12 cellular contexts compared by ENCODE assay signal in the genomic region with DNA sequence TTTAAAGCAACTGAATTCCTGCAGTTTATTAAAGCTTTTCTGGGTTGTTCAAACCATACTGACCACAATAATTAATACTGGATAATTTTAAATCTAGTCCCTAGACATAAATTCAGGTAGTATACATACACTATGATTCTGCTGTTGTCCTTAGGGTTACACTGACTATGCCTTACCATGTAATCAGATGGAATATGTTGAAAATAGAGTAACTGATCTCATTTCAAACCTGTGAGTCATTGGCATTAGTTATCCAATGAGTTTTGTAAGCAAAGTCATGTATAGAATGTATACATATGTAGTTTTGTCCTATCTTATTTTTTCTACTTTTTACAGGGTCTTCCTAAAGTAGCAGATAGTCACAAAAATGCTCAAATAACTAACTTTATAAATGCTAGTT.
DNase-seq lines count a peak whose midpoint lies in the region; ATAC-seq and TF ChIP-seq lines count a peak whose summit lies in the region.
"Had no signal": no experiment of that assay in that cellular context is flagged by ENCODE, and none has a peak within 500 bp of the region (broad histone marks: within the 10 kb centered on the region; RNA-seq: fewer than 3 reads in every experiment).

No MANE protein-coding gene starts in this region.

- no peak for ATAC-seq in esophagus mucosa
- ATAC-seq in HG03432 (IDR thresholded peaks at IDR 0.05; ENCODE audit: unreplicated experiment) = no peak

- H3K9ac ChIP-seq in adipocyte (ENCODE audit: low read length) = no peak overlapping the region
- H3K9ac ChIP-seq: BLaER1 treated with 17β-estradiol and CSF1 and Interleukin-3, amounts not matched to agents 10 nM and 100 nM had no signal

- intact Hi-C loops in activated CD4-positive, alpha-beta memory T cell treated with anti-CD3 and anti-CD28 coated beads for 36 hours (cut with micrococcal nuclease) = no loop called here

- H3K4me3 ChIP-seq in ACC112 (ENCODE audit: low read depth, low read length) (no peak overlapping the region), adipocyte (ENCODE audit: low read length) (no peak overlapping the region), fibroblast of pulmonary artery (replicated peaks; ENCODE audit: low read depth, low read length) (no peak overlapping the region), BE2C (ENCODE audit: low read depth, low read length) (no peak overlapping the region)
- H3K4me3 ChIP-seq: BLaER1 treated with 17β-estradiol and CSF1 and Interleukin-3, amounts not matched to agents 10 nM and 100 nM; SJSA1 had no signal

- H3K4me3 Mint-ChIP-seq in activated CD4-positive, alpha-beta memory T cell treated with anti-CD3 and anti-CD28 coated beads for 36 hours = no peak overlapping the region

- H3K4me1 ChIP-seq in ACC112 (ENCODE audit: control insufficient read depth, insufficient read depth, low read length, unreplicated experiment) (peaks cover 33% of the 10 kb centered on the region), adipocyte (ENCODE audit: control insufficient read depth, insufficient read depth, low read length) (peaks cover 12% of the 10 kb centered on the region), BE2C (no peaks in the 10 kb centered on the region; the same call in 1 of the 2 replicates)
- H3K4me1 ChIP-seq: BLaER1 treated with 17β-estradiol and CSF1 and Interleukin-3, amounts not matched to agents 10 nM and 100 nM had no signal

- H3K79me2 ChIP-seq in ACC112 (ENCODE audit: control insufficient read depth, insufficient read depth, low read length, unreplicated experiment) = no peaks in the 10 kb centered on the region

- TF ChIP-seq CTCF in fibroblast of pulmonary artery (IDR thresholded peaks at IDR 0.05; ENCODE audit: low read length, missing control alignments) (no peak), BE2C (IDR thresholded peaks at IDR 0.05; ENCODE audit: low read depth, low read length) (no peak)

- H3K9me3 ChIP-seq in adipocyte (ENCODE audit: control insufficient read depth, low read length) = no peaks in the 10 kb centered on the region
- no peaks in the 10 kb centered on the region for H3K9me3 ChIP-seq in BE2C
- H3K9me3 ChIP-seq: BLaER1 treated with 17β-estradiol and CSF1 and Interleukin-3, amounts not matched to agents 10 nM and 100 nM; SJSA1 had no signal

- no peak overlapping the region for H3K27ac Mint-ChIP-seq in activated CD4-positive, alpha-beta memory T cell treated with anti-CD3 and anti-CD28 coated beads for 36 hours

- H3K27me3 ChIP-seq in ACC112 (ENCODE audit: insufficient read depth, low read length) (no peaks in the 10 kb centered on the region), adipocyte (replicated peaks; ENCODE audit: control insufficient read depth, insufficient read depth, low read length) (no peaks in the 10 kb centered on the region), BE2C (no peaks in the 10 kb centered on the region)
- H3K27me3 ChIP-seq: BLaER1 treated with 17β-estradiol and CSF1 and Interleukin-3, amounts not matched to agents 10 nM and 100 nM; SJSA1 had no signal

- POLR2A ChIA-PET in activated CD4-positive, alpha-beta memory T cell treated with anti-CD3 and anti-CD28 coated beads for 36 hours (lab: Charles Lee) = no interaction called here

- no peaks in the 10 kb centered on the region for H3K9me3 Mint-ChIP-seq in activated CD4-positive, alpha-beta memory T cell treated with anti-CD3 and anti-CD28 coated beads for 36 hours

- H3K27me3 Mint-ChIP-seq in activated CD4-positive, alpha-beta memory T cell treated with anti-CD3 and anti-CD28 coated beads for 36 hours = no peaks in the 10 kb centered on the region

- H3K36me3 ChIP-seq in ACC112 (ENCODE audit: insufficient read depth, low read length) = no peaks in the 10 kb centered on the region
- no peaks in the 10 kb centered on the region for H3K36me3 ChIP-seq in adipocyte (ENCODE audit: control insufficient read depth, insufficient read depth, low read length, severe bottlenecking)
- H3K36me3 ChIP-seq in BE2C = no peaks in the 10 kb centered on the region
- H3K36me3 ChIP-seq: BLaER1 treated with 17β-estradiol and CSF1 and Interleukin-3, amounts not matched to agents 10 nM and 100 nM; SJSA1 had no signal

- DNase-seq in HS-5 (ENCODE audit: low read depth) (peak; percentile 61), adipocyte (ENCODE audit: low read depth) (peak; percentile 26), fibroblast of pulmonary artery (ENCODE audit: low read depth) (peak; percentile 7), BE2C (no peak)
- DNase-seq in activated CD4-positive, alpha-beta memory T cell treated with anti-CD3 and anti-CD28 coated beads for 36 hours = no peak
- DNase-seq: NCI-H187, NCI-H526 treated with DMSO at 0.1 percent for 48 hours had no signal

- 0 out of 2 replicates have a peak overlapping the region, but pooled peaks have one; percentile 5 for H3K27ac ChIP-seq in ACC112 (ENCODE audit: low read depth, low read length)
- H3K27ac ChIP-seq: BLaER1 treated with 17β-estradiol and CSF1 and Interleukin-3, amounts not matched to agents 10 nM and 100 nM; SJSA1 had no signal

- peak overlapping the region; percentile 0 for H2AFZ ChIP-seq in ACC112 (ENCODE audit: low read length, unreplicated experiment)

- no peaks in the 10 kb centered on the region for H3K36me3 Mint-ChIP-seq in activated CD4-positive, alpha-beta memory T cell treated with anti-CD3 and anti-CD28 coated beads for 36 hours

- CTCF ChIA-PET in activated CD4-positive, alpha-beta memory T cell treated with anti-CD3 and anti-CD28 coated beads for 36 hours (lab: Charles Lee) = no interaction called here

- H3K4me1 Mint-ChIP-seq in activated CD4-positive, alpha-beta memory T cell treated with anti-CD3 and anti-CD28 coated beads for 36 hours (ENCODE audit: low read depth) = no peaks in the 10 kb centered on the region

Comparison
In these comparisons a context has a peak if more than half of its experiments do, and no peak if none do; other contexts are left out.
1. DNase-seq: peak in HS-5 (single experiment), adipocyte (single experiment) and fibroblast of pulmonary artery (single experiment); none in activated CD4-positive, alpha-beta memory T cell treated with anti-CD3 and anti-CD28 coated beads for 36 hours (single experiment) and BE2C (single experiment).